21 cellular contexts compared by ENCODE assay signal in genomic region chr9:105639936-105640335, GRCh38. TPM values are rescaled to one million over a fixed set of nuclear protein-coding genes. Genes with fewer than 3 reads are reported as not detected.
"Had no signal": no experiment of that assay in that cellular context is flagged by ENCODE, and none has a peak within 500 bp of the region (broad histone marks: within the 10 kb centered on the region; RNA-seq: fewer than 3 reads in every experiment).

No MANE protein-coding gene starts in this region.

- H3K4me1 ChIP-seq: heart left ventricle, parathyroid adenoma, prostate gland, right lobe of liver, tibial artery, upper lobe of left lung, uterus had no signal

- H3K27me3 Mint-ChIP-seq: naive B cell; stimulated activated memory B cell treated with anti-CD40 and anti-IgM and Interleukin-4, amounts not matched to agents 10 μg/mL and 1 μg/mL and 100 μg/mL, for 72 hours; stimulated activated naive CD8-positive, alpha-beta T cell treated with anti-CD3 and anti-CD28 coated beads, Interleukin-15, Interleukin-2, amounts not matched to agents 100 ng/mL and 50 ng/mL, for 24 hours had no signal

- H3K4me3 Mint-ChIP-seq: naive B cell; nephron progenitor cell; stimulated activated memory B cell treated with anti-CD40 and anti-IgM and Interleukin-4, amounts not matched to agents 10 μg/mL and 1 μg/mL and 100 μg/mL, for 72 hours; stimulated activated naive CD8-positive, alpha-beta T cell treated with anti-CD3 and anti-CD28 coated beads, Interleukin-15, Interleukin-2, amounts not matched to agents 100 ng/mL and 50 ng/mL, for 24 hours had no signal

- H3K9me3 Mint-ChIP-seq: naive B cell; stimulated activated memory B cell treated with anti-CD40 and anti-IgM and Interleukin-4, amounts not matched to agents 10 μg/mL and 1 μg/mL and 100 μg/mL, for 72 hours; stimulated activated naive CD8-positive, alpha-beta T cell treated with anti-CD3 and anti-CD28 coated beads, Interleukin-15, Interleukin-2, amounts not matched to agents 100 ng/mL and 50 ng/mL, for 24 hours had no signal

- H3K9me3 ChIP-seq: prostate gland, upper lobe of left lung had no signal

- H3K27ac Mint-ChIP-seq: nephron progenitor cell; stimulated activated memory B cell treated with anti-CD40 and anti-IgM and Interleukin-4, amounts not matched to agents 10 μg/mL and 1 μg/mL and 100 μg/mL, for 72 hours; stimulated activated naive CD8-positive, alpha-beta T cell treated with anti-CD3 and anti-CD28 coated beads, Interleukin-15, Interleukin-2, amounts not matched to agents 100 ng/mL and 50 ng/mL, for 24 hours had no signal

- ATAC-seq: esophagus mucosa; heart left ventricle; left colon; left ventricle myocardium superior; right lobe of liver; stimulated activated memory B cell treated with anti-CD40 and anti-IgM and Interleukin-4, amounts not matched to agents 10 μg/mL and 1 μg/mL and 100 μg/mL, for 72 hours had no signal

- H3K4me3 ChIP-seq: heart left ventricle, lung, prostate gland, right lobe of liver, tibial artery, upper lobe of left lung, uterus had no signal

- H3K27ac ChIP-seq: heart left ventricle, parathyroid adenoma, prostate gland, right lobe of liver, tibial artery, upper lobe of left lung, uterus had no signal

- H3K4me1 Mint-ChIP-seq: naive B cell; nephron progenitor cell; stimulated activated memory B cell treated with anti-CD40 and anti-IgM and Interleukin-4, amounts not matched to agents 10 μg/mL and 1 μg/mL and 100 μg/mL, for 72 hours had no signal

- DNase-seq: effector memory CD4-positive, alpha-beta T cell; heart left ventricle; hippocampal formation; left colon; left ventricle myocardium superior; mesendoderm; naive B cell; nephron progenitor cell; right lobe of liver; stimulated activated CD4-positive, alpha-beta T cell treated with anti-CD3 and anti-CD28 coated beads, Interleukin-4, amount 100 ng/mL, for 24 hours; tibial artery; upper lobe of left lung; uterus had no signal

- H3K36me3 ChIP-seq: prostate gland, uterus had no signal

- H3K27me3 ChIP-seq: heart left ventricle, right lobe of liver, tibial artery, upper lobe of left lung, uterus had no signal

RNA-seq across cellular contexts. Expression of gene TAL2, which starts 22.3 kb away (rescaled TPM):
- total RNA-seq: esophagus mucosa, glomerular endothelial cell, heart left ventricle, left colon, left ventricle myocardium superior, lung, prostate gland, upper lobe of left lung had no signal
- polyA plus RNA-seq: fibroblast of lung had no signal
